Comparison of ENCODE assay signal across 8 cellular contexts in genomic region chr19:38658462-38659306, GRCh38. TPM values are rescaled to one million over a fixed set of nuclear protein-coding genes. Genes with fewer than 3 reads are reported as not detected.
DNase-seq lines count a peak whose midpoint lies in the region; ATAC-seq and TF ChIP-seq lines count a peak whose summit lies in the region.

No MANE protein-coding gene starts in this region.

- no peak for ATAC-seq in stimulated activated effector memory CD8-positive, alpha-beta T cell treated with anti-CD3 and anti-CD28 coated beads, Interleukin-12 subunit alpha, Interleukin-12 subunit beta, amount 100 ng/mL, for 72 hours
- ATAC-seq in HG02884 (IDR thresholded peaks at IDR 0.05; ENCODE audit: unreplicated experiment) = no peak

- in situ Hi-C loops in astrocyte of the cerebellum (cut with HindIII; ENCODE audit: low sequenced_read_pairs) = no loop called here

- peak overlapping the region; percentile 86 to 94 (median 90) for H3K27ac Mint-ChIP-seq in immature natural killer cell
- H3K27ac Mint-ChIP-seq in stimulated activated effector memory CD8-positive, alpha-beta T cell treated with anti-CD3 and anti-CD28 coated beads, Interleukin-12 subunit alpha, Interleukin-12 subunit beta, amount 100 ng/mL, for 72 hours = peak overlapping the region; percentile 98
- no peak overlapping the region for H3K27ac Mint-ChIP-seq in activated naive CD8-positive, alpha-beta T cell treated with anti-CD3 and anti-CD28 coated beads for 36 hours

- peaks cover 0 to 6% (median 2%) of the 10 kb centered on the region in 3 donors for H3K27me3 Mint-ChIP-seq in immature natural killer cell (ENCODE audit: low read depth in 3 of 3)
- peaks cover 54% of the 10 kb centered on the region for H3K27me3 Mint-ChIP-seq in activated naive CD8-positive, alpha-beta T cell treated with anti-CD3 and anti-CD28 coated beads for 36 hours

- peaks cover 95 to 98% of the 10 kb centered on the region in 2 donors for H3K4me1 Mint-ChIP-seq in immature natural killer cell
- peaks cover 81% of the 10 kb centered on the region for H3K4me1 Mint-ChIP-seq in stimulated activated effector memory CD8-positive, alpha-beta T cell treated with anti-CD3 and anti-CD28 coated beads, Interleukin-12 subunit alpha, Interleukin-12 subunit beta, amount 100 ng/mL, for 72 hours
- H3K4me1 Mint-ChIP-seq in activated naive CD8-positive, alpha-beta T cell treated with anti-CD3 and anti-CD28 coated beads for 36 hours = peaks cover 51% of the 10 kb centered on the region

- H3K36me3 Mint-ChIP-seq in immature natural killer cell = peaks cover 0 to 3% (median 2%) of the 10 kb centered on the region in 3 donors
- H3K36me3 Mint-ChIP-seq in stimulated activated effector memory CD8-positive, alpha-beta T cell treated with anti-CD3 and anti-CD28 coated beads, Interleukin-12 subunit alpha, Interleukin-12 subunit beta, amount 100 ng/mL, for 72 hours = peaks cover 86% of the 10 kb centered on the region
- H3K36me3 Mint-ChIP-seq in activated naive CD8-positive, alpha-beta T cell treated with anti-CD3 and anti-CD28 coated beads for 36 hours = peaks cover 27% of the 10 kb centered on the region

- TF ChIP-seq CTCF in BJ (IDR thresholded peaks at IDR 0.05; ENCODE audit: insufficient read depth, low read depth, low read length) (no peak), LNCaP clone FGC (IDR thresholded peaks at IDR 0.05; ENCODE audit: control insufficient read depth, extremely low read depth, insufficient read depth) (no peak), astrocyte of the cerebellum (IDR thresholded peaks at IDR 0.05; ENCODE audit: low read depth, low read length, missing control alignments) (no peak)

- no peaks in the 10 kb centered on the region for H3K27me3 ChIP-seq in BJ (ENCODE audit: control insufficient read depth, insufficient read depth, low read length)

- H3K36me3 ChIP-seq in BJ (ENCODE audit: control insufficient read depth, insufficient read depth, low read length) = peaks cover 2% of the 10 kb centered on the region; the same call in 1 of the 2 replicates

- DNase-seq in BJ (ENCODE audit: low read depth) = peak; percentile 99
- peak; percentile 100 for DNase-seq in LNCaP clone FGC (ENCODE audit: low read depth)
- peak; percentile 100 for DNase-seq in astrocyte of the cerebellum (ENCODE audit: low read depth)
- DNase-seq in immature natural killer cell = no peak
- DNase-seq in stimulated activated effector memory CD8-positive, alpha-beta T cell treated with anti-CD3 and anti-CD28 coated beads, Interleukin-12 subunit alpha, Interleukin-12 subunit beta, amount 100 ng/mL, for 72 hours (ENCODE audit: low spot score in 2 of 2) = no peak
- no peak for DNase-seq in activated naive CD8-positive, alpha-beta T cell treated with anti-CD3 and anti-CD28 coated beads for 36 hours
- no peak for DNase-seq in stimulated activated CD4-positive, alpha-beta T cell treated with anti-CD3 and anti-CD28 coated beads, Interleukin-2, amount 100 ng/mL, for 48 hours

- peak overlapping the region; percentile 3; the same call in 1 of the 2 replicates for H3K4me3 ChIP-seq in BJ (ENCODE audit: low read depth, low read length)
- peak overlapping the region; percentile 40 for H3K4me3 ChIP-seq in LNCaP clone FGC (ENCODE audit: low read depth, low read length)
- peak overlapping the region; percentile 8 for H3K4me3 ChIP-seq in astrocyte of the cerebellum (ENCODE audit: low read depth, low read length)

- H3K4me3 Mint-ChIP-seq in immature natural killer cell = peak overlapping the region; percentile 61 to 73 (median 64)
- peak overlapping the region; percentile 63 for H3K4me3 Mint-ChIP-seq in stimulated activated effector memory CD8-positive, alpha-beta T cell treated with anti-CD3 and anti-CD28 coated beads, Interleukin-12 subunit alpha, Interleukin-12 subunit beta, amount 100 ng/mL, for 72 hours
- no peak overlapping the region for H3K4me3 Mint-ChIP-seq in activated naive CD8-positive, alpha-beta T cell treated with anti-CD3 and anti-CD28 coated beads for 36 hours

- CTCF ChIA-PET in BJ (lab: Yijun Ruan, JAX) = interaction anchor here (1.0 to 1.9 kb wide), 5 partner anchors 9 to 27 kb away, joined by 3 to 4 read pairs (median 3); no protein-coding TSS in a partner anchor

- no peaks in the 10 kb centered on the region for H3K9me3 Mint-ChIP-seq in immature natural killer cell
- no peaks in the 10 kb centered on the region for H3K9me3 Mint-ChIP-seq in stimulated activated effector memory CD8-positive, alpha-beta T cell treated with anti-CD3 and anti-CD28 coated beads, Interleukin-12 subunit alpha, Interleukin-12 subunit beta, amount 100 ng/mL, for 72 hours
- no peaks in the 10 kb centered on the region for H3K9me3 Mint-ChIP-seq in activated naive CD8-positive, alpha-beta T cell treated with anti-CD3 and anti-CD28 coated beads for 36 hours

- POLR2A ChIA-PET in BJ (lab: Charles Lee) = interaction anchor here (0.5 to 1.3 kb wide), 5 partner anchors 10 to 189 kb away, joined by 3 to 11 read pairs (median 5); no protein-coding TSS in a partner anchor

RNA-seq across cellular contexts. Expression of gene ACTN4, which starts 11.2 kb away (rescaled TPM):
- polyA plus RNA-seq in BJ (2011; rRNA removed) = 592 and 970 TPM in 2 replicates
- polyA minus RNA-seq in BJ (2011; rRNA and poly(A)+ RNA removed) = 439 and 477 TPM in 2 replicates
- 10 to 100 TPM in 2 of 3 donors, 1 to 10 TPM in 1; 8.5 to 68.3 (median 17.4) TPM for polyA plus RNA-seq in immature natural killer cell
- 100 to 1,000 TPM; 160 to 171 TPM for total RNA-seq in activated naive CD8-positive, alpha-beta T cell treated with anti-CD3 and anti-CD28 coated beads for 36 hours

RNA-seq across cellular contexts. Expression of gene EIF3K, which starts 39.7 kb away (rescaled TPM):
- 230 and 357 TPM in 2 replicates for polyA plus RNA-seq in BJ (2011; rRNA removed)
- polyA minus RNA-seq in BJ (2011; rRNA and poly(A)+ RNA removed) = 285 and 376 TPM in 2 replicates
- polyA plus RNA-seq in immature natural killer cell = 100 to 1,000 TPM; 338 to 456 (median 383) TPM
- total RNA-seq in activated naive CD8-positive, alpha-beta T cell treated with anti-CD3 and anti-CD28 coated beads for 36 hours = 100 to 1,000 TPM; 312 to 321 TPM

RNA-seq across cellular contexts. Expression of gene MAP4K1, which starts 40.9 kb away (rescaled TPM):
- polyA plus RNA-seq in BJ (2011; rRNA removed) (0.18 and 0.25 TPM in 2 replicates), immature natural killer cell (10 to 100 TPM; 52.1 to 98.1 (median 67.0) TPM)
- polyA minus RNA-seq in BJ (2011; rRNA and poly(A)+ RNA removed) = not detected in 2 replicates
- total RNA-seq in activated naive CD8-positive, alpha-beta T cell treated with anti-CD3 and anti-CD28 coated beads for 36 hours = 100 to 1,000 TPM; 169 TPM

Comparison
In these comparisons a context has a peak if more than half of its experiments do, and no peak if none do; other contexts are left out.
1. DNase-seq: peak in BJ (single experiment), LNCaP clone FGC (single experiment) and astrocyte of the cerebellum (single experiment); none in immature natural killer cell (0 of 3), stimulated activated effector memory CD8-positive, alpha-beta T cell treated with anti-CD3 and anti-CD28 coated beads, Interleukin-12 subunit alpha, Interleukin-12 subunit beta, amount 100 ng/mL, for 72 hours (0 of 2), activated naive CD8-positive, alpha-beta T cell treated with anti-CD3 and anti-CD28 coated beads for 36 hours (single experiment) and stimulated activated CD4-positive, alpha-beta T cell treated with anti-CD3 and anti-CD28 coated beads, Interleukin-2, amount 100 ng/mL, for 48 hours (0 of 2).
2. RNA of gene MAP4K1, which starts 40.9 kb away (polyA plus RNA-seq): 52.1 to 98.1 TPM in immature natural killer cell; 0.18 to 0.25 TPM in BJ; every median in the first group is over 10 times any median in the second.
3. Peak in every context shown above with its lines, with median percentiles within 50 percentile points of each other: H3K4me3 ChIP-seq.